In the genomic region with DNA sequence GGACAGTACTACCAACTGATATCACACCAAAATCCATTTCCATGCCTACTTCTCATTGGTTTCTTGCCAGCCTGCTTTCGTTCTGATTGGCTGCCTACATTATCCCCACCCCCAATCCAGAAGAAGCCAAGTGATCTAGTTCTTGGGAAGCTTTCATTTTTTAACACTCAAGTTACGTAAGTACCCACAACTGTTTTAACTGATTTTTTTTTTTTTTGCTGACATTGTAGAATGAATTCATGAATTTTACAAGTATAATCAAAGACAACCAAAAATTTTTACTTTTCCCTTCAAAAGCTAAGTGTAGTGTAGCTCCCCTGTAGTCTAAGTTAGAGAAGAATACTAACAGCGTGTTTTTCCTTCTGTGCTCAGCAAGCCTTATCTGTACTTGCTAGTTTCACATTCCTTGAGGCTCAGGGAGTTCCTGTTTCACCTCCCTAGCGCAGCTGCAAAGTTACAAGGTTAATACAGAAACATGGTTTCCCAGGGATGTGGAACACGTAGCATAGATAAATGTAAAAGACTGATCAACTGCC, we compare ENCODE assay signal across 13 cellular contexts. TPM values are rescaled to one million over a fixed set of nuclear protein-coding genes. Genes with fewer than 3 reads are reported as not detected.
A peak's percentile ranks its signal among the peaks of the same experiment; 100 is the strongest.
DNase-seq lines count a peak whose midpoint lies in the region; ATAC-seq and TF ChIP-seq lines count a peak whose summit lies in the region.
"Had no signal": no experiment of that assay in that cellular context is flagged by ENCODE, and none has a peak within 500 bp of the region (broad histone marks: within the 10 kb centered on the region; RNA-seq: fewer than 3 reads in every experiment).

A gene with protein sequence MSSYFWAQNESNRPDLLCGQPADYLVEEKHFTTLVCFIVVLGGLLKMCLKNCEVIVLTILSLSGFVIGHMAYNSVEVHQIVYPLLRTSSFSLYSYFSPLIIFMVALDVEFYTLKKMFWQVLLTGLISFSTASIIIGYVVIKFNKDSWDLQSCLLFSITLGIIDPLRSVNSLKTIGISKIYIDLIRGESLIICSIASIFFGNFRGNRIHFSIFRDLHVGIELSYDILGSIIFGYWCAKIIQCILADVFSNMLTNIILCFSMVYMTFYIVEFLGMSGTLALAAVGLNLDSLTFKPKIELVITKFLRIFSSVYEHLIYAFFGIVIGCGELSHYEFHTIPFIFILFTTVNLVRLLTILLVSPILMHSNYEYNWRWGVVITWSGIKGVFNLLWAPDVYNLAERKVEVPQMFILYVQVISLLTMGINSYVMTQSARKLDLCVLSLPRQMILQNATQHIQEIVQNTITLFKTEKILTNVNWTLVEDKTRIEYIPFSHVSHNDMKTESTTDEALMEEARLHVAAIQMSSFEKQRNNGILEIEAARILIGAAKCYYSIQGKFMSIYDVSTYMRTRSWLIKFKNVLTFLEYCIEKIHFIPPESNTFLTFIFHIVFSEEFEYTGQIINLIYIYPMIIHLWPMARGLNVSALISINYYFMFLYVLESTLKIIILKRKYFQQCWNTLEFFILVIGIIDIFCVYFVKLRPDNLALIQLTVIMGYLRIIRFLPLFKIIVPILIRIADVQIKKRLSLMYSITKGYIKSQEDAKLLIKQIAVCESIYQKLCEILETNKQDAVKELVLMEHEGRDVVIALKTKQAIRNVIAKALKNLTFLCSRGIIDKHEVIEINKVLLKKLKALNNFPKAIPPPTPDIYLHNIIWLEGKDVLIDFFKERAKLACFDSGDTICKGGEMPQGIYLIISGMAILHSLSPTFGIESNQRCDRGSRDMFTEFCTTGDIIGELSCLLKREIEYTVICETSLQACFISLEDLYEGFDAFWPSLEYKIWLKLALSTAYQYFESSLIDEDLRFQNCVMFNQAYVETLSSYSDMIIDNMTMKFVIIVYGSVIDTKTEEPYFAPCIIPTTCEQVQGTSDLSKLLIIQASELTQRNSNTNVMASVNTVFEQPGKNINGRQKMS (minus strand): TSS at position 17 of the 536 bp plus-strand sequence. CDS start 1,296 bp downstream, outside the sequence.

- no peak for ATAC-seq in GM21390 (IDR thresholded peaks at IDR 0.05; ENCODE audit: unreplicated experiment)
- ATAC-seq: activated CD8-positive, alpha-beta memory T cell treated with anti-CD3 and anti-CD28 coated beads, Interleukin-2, amount 10 ng/mL, durations not matched to agents 7 days and 5 days; naive thymus-derived CD4-positive, alpha-beta T cell had no signal

- peaks cover 2% of the 10 kb centered on the region for H3K9me3 Mint-ChIP-seq in nephron
- H3K9me3 Mint-ChIP-seq in activated T-helper 2 cell treated with anti-CD3 and anti-CD28 coated beads, Interferon-gamma antibody, Interleukin-2, Interleukin-4, amounts not matched to agents 10 μg/mL and 5 μg/mL and 100 μg/mL, durations not matched to agents 14 hours and 24 hours and 36 hours, result no peaks in the 10 kb centered on the region
- H3K9me3 Mint-ChIP-seq: naive thymus-derived CD4-positive, alpha-beta T cell had no signal

- H3K4me1 Mint-ChIP-seq in nephron, result no peaks in the 10 kb centered on the region
- H3K4me1 Mint-ChIP-seq in activated T-helper 2 cell treated with anti-CD3 and anti-CD28 coated beads, Interferon-gamma antibody, Interleukin-2, Interleukin-4, amounts not matched to agents 10 μg/mL and 5 μg/mL and 100 μg/mL, durations not matched to agents 14 hours and 24 hours and 36 hours (ENCODE audit: low read depth), result peaks cover 2% of the 10 kb centered on the region

- H3K79me2 ChIP-seq in OCI-LY7 (ENCODE audit: insufficient read depth, low read depth, low read length), result no peaks in the 10 kb centered on the region

- intact Hi-C loops in OCI-LY7 (cut with micrococcal nuclease; ENCODE audit: unreplicated experiment), result no loop called here
- intact Hi-C loops in activated T-helper 2 cell treated with anti-CD3 and anti-CD28 coated beads, Interferon-gamma antibody, Interleukin-2, Interleukin-4, amounts not matched to agents 10 μg/mL and 5 μg/mL and 100 μg/mL, durations not matched to agents 14 hours and 24 hours and 36 hours (cut with micrococcal nuclease), result no loop called here

- H3K27me3 ChIP-seq in BLaER1 treated with 17β-estradiol and CSF1 and Interleukin-3, amounts not matched to agents 10 nM and 100 nM, result no peaks in the 10 kb centered on the region

- CTCF ChIA-PET in OCI-LY7 (lab: Charles Lee; ENCODE audit: unreplicated experiment), result no interaction called here

- POLR2A ChIA-PET in OCI-LY7 (lab: Charles Lee), result interaction anchor here (0.6 to 0.8 kb wide), 2 partner anchors 9 to 1007 kb away, joined by 3 read pairs; no protein-coding TSS in a partner anchor

- H3K27ac ChIP-seq in BLaER1 treated with 17β-estradiol and CSF1 and Interleukin-3, amounts not matched to agents 10 nM and 100 nM, result peak within 1 kb of the TSS in 4 of 11 experiments; percentile 1 to 45 (median 15); a peak in 1 of 22 replicates
- no peak within 1 kb of the TSS for H3K27ac ChIP-seq in OCI-LY7 (ENCODE audit: low read depth, low read length, poor library complexity, severe bottlenecking)
- H3K27ac ChIP-seq: KMS-11, RWPE1 had no signal

- no peak within 1 kb of the TSS for H3K4me3 ChIP-seq in BLaER1 treated with 17β-estradiol and CSF1 and Interleukin-3, amounts not matched to agents 10 nM and 100 nM
- no peak within 1 kb of the TSS for H3K4me3 ChIP-seq in OCI-LY7 (ENCODE audit: low read depth, low read length, poor library complexity, severe bottlenecking)

- peaks cover 6 to 20% (median 13%) of the 10 kb centered on the region in 10 experiments; a peak in 14 of 20 replicates for H3K4me1 ChIP-seq in BLaER1 treated with 17β-estradiol and CSF1 and Interleukin-3, amounts not matched to agents 10 nM and 100 nM
- H3K4me1 ChIP-seq in OCI-LY7 (ENCODE audit: insufficient read depth, low read length, poor library complexity, severe bottlenecking), result no peaks in the 10 kb centered on the region

- H3K27ac Mint-ChIP-seq in nephron, result peak within 1 kb of the TSS; percentile 41 to 81 (median 50)
- H3K27ac Mint-ChIP-seq in activated T-helper 2 cell treated with anti-CD3 and anti-CD28 coated beads, Interferon-gamma antibody, Interleukin-2, Interleukin-4, amounts not matched to agents 10 μg/mL and 5 μg/mL and 100 μg/mL, durations not matched to agents 14 hours and 24 hours and 36 hours, result no peak within 1 kb of the TSS
- H3K27ac Mint-ChIP-seq: activated CD8-positive, alpha-beta memory T cell treated with anti-CD3 and anti-CD28 coated beads, Interleukin-2, amount 10 ng/mL, durations not matched to agents 7 days and 5 days; B cell; naive thymus-derived CD4-positive, alpha-beta T cell had no signal

- H3K9me3 ChIP-seq in BLaER1 treated with 17β-estradiol and CSF1 and Interleukin-3, amounts not matched to agents 10 nM and 100 nM (replicated peaks in 1 of 11), result 0 out of 22 replicates have a peak, but pooled peaks cover 0 to 3% (median 0%) of the 10 kb centered on the region in 11 experiments
- H3K9me3 ChIP-seq in OCI-LY7 (ENCODE audit: low read length), result no peaks in the 10 kb centered on the region

- H3K9me2 ChIP-seq in OCI-LY7 (ENCODE audit: insufficient read depth, low read length), result no peaks in the 10 kb centered on the region

- no TSS peak for BruUV-seq in OCI-LY7 (replicated peaks; lab: Mats Ljungman, UMichigan)

- TF ChIP-seq CTCF in OCI-LY7 (conservative IDR thresholded peaks at IDR 0.05; ENCODE audit: low read length) (no peak), nephron (IDR thresholded peaks at IDR 0.05; ENCODE audit: unreplicated experiment in 3 of 3) (no peak)

- H3K36me3 Mint-ChIP-seq in nephron (ENCODE audit: low read depth), result no peaks in the 10 kb centered on the region
- no peaks in the 10 kb centered on the region for H3K36me3 Mint-ChIP-seq in activated T-helper 2 cell treated with anti-CD3 and anti-CD28 coated beads, Interferon-gamma antibody, Interleukin-2, Interleukin-4, amounts not matched to agents 10 μg/mL and 5 μg/mL and 100 μg/mL, durations not matched to agents 14 hours and 24 hours and 36 hours (ENCODE audit: low read depth)
- H3K36me3 Mint-ChIP-seq: naive thymus-derived CD4-positive, alpha-beta T cell had no signal

- peak within 1 kb of the TSS in 2 of 3 experiments; percentile 21 to 24 for H3K4me3 Mint-ChIP-seq in nephron
- no peak within 1 kb of the TSS for H3K4me3 Mint-ChIP-seq in activated T-helper 2 cell treated with anti-CD3 and anti-CD28 coated beads, Interferon-gamma antibody, Interleukin-2, Interleukin-4, amounts not matched to agents 10 μg/mL and 5 μg/mL and 100 μg/mL, durations not matched to agents 14 hours and 24 hours and 36 hours (ENCODE audit: low read depth)
- H3K4me3 Mint-ChIP-seq: activated CD8-positive, alpha-beta memory T cell treated with anti-CD3 and anti-CD28 coated beads, Interleukin-2, amount 10 ng/mL, durations not matched to agents 7 days and 5 days; naive thymus-derived CD4-positive, alpha-beta T cell had no signal

- no peak within 1 kb of the TSS for H2AFZ ChIP-seq in OCI-LY7 (ENCODE audit: low read length)

- DNase-seq in OCI-LY7 (ENCODE audit: low spot score) (peak; percentile 3), fibroblast of the conjunctiva (ENCODE audit: low read depth) (peak; percentile 1), NCI-H2107 (lab: John Stamatoyannopoulos, UW) (no peak)
- DNase-seq in activated T-helper 2 cell treated with anti-CD3 and anti-CD28 coated beads, Interferon-gamma antibody, Interleukin-2, Interleukin-4, amounts not matched to agents 10 μg/mL and 5 μg/mL and 100 μg/mL, durations not matched to agents 14 hours and 24 hours and 36 hours (ENCODE audit: low spot score), result no peak
- DNase-seq in effector CD8-positive, alpha-beta T cell (lab: John Stamatoyannopoulos, UW), result no peak
- DNase-seq: activated CD8-positive, alpha-beta memory T cell treated with anti-CD3 and anti-CD28 coated beads, Interleukin-2, amount 10 ng/mL, durations not matched to agents 7 days and 5 days; naive thymus-derived CD4-positive, alpha-beta T cell had no signal

- no peaks in the 10 kb centered on the region for H3K36me3 ChIP-seq in BLaER1 treated with 17β-estradiol and CSF1 and Interleukin-3, amounts not matched to agents 10 nM and 100 nM
- H3K36me3 ChIP-seq in OCI-LY7 (ENCODE audit: insufficient read depth, low read length), result no peaks in the 10 kb centered on the region

- H3K27me3 Mint-ChIP-seq in nephron (ENCODE audit: low read depth), result no peaks in the 10 kb centered on the region
- peaks cover 12% of the 10 kb centered on the region for H3K27me3 Mint-ChIP-seq in activated T-helper 2 cell treated with anti-CD3 and anti-CD28 coated beads, Interferon-gamma antibody, Interleukin-2, Interleukin-4, amounts not matched to agents 10 μg/mL and 5 μg/mL and 100 μg/mL, durations not matched to agents 14 hours and 24 hours and 36 hours (ENCODE audit: low read depth)
- H3K27me3 Mint-ChIP-seq: activated CD8-positive, alpha-beta memory T cell treated with anti-CD3 and anti-CD28 coated beads, Interleukin-2, amount 10 ng/mL, durations not matched to agents 7 days and 5 days had no signal

- no peaks in the 10 kb centered on the region for H4K20me1 ChIP-seq in BLaER1 treated with 17β-estradiol and CSF1 and Interleukin-3, amounts not matched to agents 10 nM and 100 nM
- no peaks in the 10 kb centered on the region for H4K20me1 ChIP-seq in OCI-LY7 (ENCODE audit: insufficient read depth, low read length)

- peak within 1 kb of the TSS; percentile 14 to 56 (median 49); a peak in 21 of 22 replicates for H3K4me2 ChIP-seq in BLaER1 treated with 17β-estradiol and CSF1 and Interleukin-3, amounts not matched to agents 10 nM and 100 nM
- H3K4me2 ChIP-seq in OCI-LY7 (ENCODE audit: low read length), result no peak within 1 kb of the TSS
- H3K4me2 ChIP-seq: KMS-11 had no signal

- no peak within 1 kb of the TSS for H3K9ac ChIP-seq in BLaER1 treated with 17β-estradiol and CSF1 and Interleukin-3, amounts not matched to agents 10 nM and 100 nM
- H3K9ac ChIP-seq: KMS-11 had no signal

RNA-seq across cellular contexts. Expression of the gene that starts here (rescaled TPM):
- not detected in 2 replicates for total RNA-seq in OCI-LY7 (2014; rRNA removed; shearing (Covaris generic))
- not detected in 2 replicates for total RNA-seq in OCI-LY7 (2022)
- not detected in 2 replicates for total RNA-seq in activated T-helper 2 cell treated with anti-CD3 and anti-CD28 coated beads, Interferon-gamma antibody, Interleukin-2, Interleukin-4, amounts not matched to agents 10 μg/mL and 5 μg/mL and 100 μg/mL, durations not matched to agents 14 hours and 24 hours and 36 hours
- total RNA-seq: activated CD8-positive, alpha-beta memory T cell treated with anti-CD3 and anti-CD28 coated beads, Interleukin-2, amount 10 ng/mL, durations not matched to agents 7 days and 5 days; B cell; naive thymus-derived CD4-positive, alpha-beta T cell had no signal

Comparison
In these comparisons a context has a peak if more than half of its experiments do, and no peak if none do; other contexts are left out.
1. Peak in DNase-seq in OCI-LY7; RNA of the gene not detected or under 1 TPM.